Comparison of ENCODE assay signal across 26 cellular contexts in genomic region chr18:75624836-75625235, GRCh38.
DNase-seq lines count a peak whose midpoint lies in the region; ATAC-seq and FAIRE-seq lines count a peak whose summit lies in the region.
"Had no signal": no experiment of that assay in that cellular context is flagged by ENCODE, and none has a peak within 500 bp of the region (broad histone marks: within the 10 kb centered on the region; RNA-seq: fewer than 3 reads in every experiment).

No MANE protein-coding gene starts in this region.

- ATAC-seq in HG03520 (IDR thresholded peaks at IDR 0.05; ENCODE audit: unreplicated experiment): no peak
- ATAC-seq: HepG2, K562, T-cell had no signal

- peak; percentile 36 for DNase-seq in activated CD4-positive, alpha-beta T cell treated with anti-CD3 and anti-CD28 coated beads, Interleukin-2, amount 10 ng/mL, durations not matched to agents 24 days and 14 days
- DNase-seq in activated CD4-positive, alpha-beta T cell treated with anti-CD3 and anti-CD28 coated beads for 48 hours: no peak
- peak; percentile 96 for DNase-seq in RPMI7951 (ENCODE audit: low read depth)
- no peak for DNase-seq in epithelial cell of prostate (ENCODE audit: low read depth, low spot score)
- DNase-seq in urothelium cell line (ENCODE audit: low spot score): peak; percentile 54
- no peak for DNase-seq in activated naive CD8-positive, alpha-beta T cell treated with anti-CD3 and anti-CD28 coated beads for 36 hours
- no peak for DNase-seq in C1 segment of cervical spinal cord (lab: John Stamatoyannopoulos, UW)
- DNase-seq: AML-193; Calu3; CD8-positive, alpha-beta memory T cell; DMS153; EL; GF-D8; NCI-H1105; NCI-H2029 treated with DMSO at 0.1 percent for 48 hours; NCI-H524 treated with DMSO at 0.1 percent for 48 hours; NCI-H82; SIG-M5; T-cell had no signal

- H3K36me3 Mint-ChIP-seq in activated CD4-positive, alpha-beta T cell treated with anti-CD3 and anti-CD28 coated beads, Interleukin-2, amount 10 ng/mL, durations not matched to agents 24 days and 14 days (ENCODE audit: low read depth): no peaks in the 10 kb centered on the region
- H3K36me3 Mint-ChIP-seq in activated naive CD8-positive, alpha-beta T cell treated with anti-CD3 and anti-CD28 coated beads for 36 hours: no peaks in the 10 kb centered on the region
- H3K36me3 Mint-ChIP-seq: CD8-positive, alpha-beta memory T cell; T-cell had no signal

- H3K4me1 Mint-ChIP-seq in activated CD4-positive, alpha-beta T cell treated with anti-CD3 and anti-CD28 coated beads, Interleukin-2, amount 10 ng/mL, durations not matched to agents 24 days and 14 days: no peaks in the 10 kb centered on the region
- no peaks in the 10 kb centered on the region for H3K4me1 Mint-ChIP-seq in activated naive CD8-positive, alpha-beta T cell treated with anti-CD3 and anti-CD28 coated beads for 36 hours
- H3K4me1 Mint-ChIP-seq: CD8-positive, alpha-beta memory T cell; T-cell had no signal

- no peak overlapping the region for H3K4me3 Mint-ChIP-seq in activated CD4-positive, alpha-beta T cell treated with anti-CD3 and anti-CD28 coated beads, Interleukin-2, amount 10 ng/mL, durations not matched to agents 24 days and 14 days
- H3K4me3 Mint-ChIP-seq in activated naive CD8-positive, alpha-beta T cell treated with anti-CD3 and anti-CD28 coated beads for 36 hours: no peak overlapping the region
- H3K4me3 Mint-ChIP-seq: CD8-positive, alpha-beta memory T cell; T-cell had no signal

- no peak for FAIRE-seq in urothelium cell line (lab: Jason Lieb, UNC)
- FAIRE-seq: GM19239, H1, HepG2, K562 had no signal

- H3K27ac Mint-ChIP-seq in activated CD4-positive, alpha-beta T cell treated with anti-CD3 and anti-CD28 coated beads, Interleukin-2, amount 10 ng/mL, durations not matched to agents 24 days and 14 days: no peak overlapping the region
- no peak overlapping the region for H3K27ac Mint-ChIP-seq in activated naive CD8-positive, alpha-beta T cell treated with anti-CD3 and anti-CD28 coated beads for 36 hours
- H3K27ac Mint-ChIP-seq: CD8-positive, alpha-beta memory T cell; T-cell had no signal

- no peaks in the 10 kb centered on the region for H3K27me3 Mint-ChIP-seq in activated CD4-positive, alpha-beta T cell treated with anti-CD3 and anti-CD28 coated beads, Interleukin-2, amount 10 ng/mL, durations not matched to agents 24 days and 14 days
- H3K27me3 Mint-ChIP-seq in activated naive CD8-positive, alpha-beta T cell treated with anti-CD3 and anti-CD28 coated beads for 36 hours: peaks cover 6% of the 10 kb centered on the region

- intact Hi-C loops in activated CD4-positive, alpha-beta T cell treated with anti-CD3 and anti-CD28 coated beads, Interleukin-2, amount 10 ng/mL, durations not matched to agents 24 days and 14 days (cut with micrococcal nuclease): no loop called here

- peak overlapping the region; percentile 81 for H3K27ac ChIP-seq in epithelial cell of prostate
- H3K27ac ChIP-seq: 22Rv1, C4-2B had no signal

- no peaks in the 10 kb centered on the region for H3K9me3 Mint-ChIP-seq in activated CD4-positive, alpha-beta T cell treated with anti-CD3 and anti-CD28 coated beads, Interleukin-2, amount 10 ng/mL, durations not matched to agents 24 days and 14 days
- H3K9me3 Mint-ChIP-seq in activated naive CD8-positive, alpha-beta T cell treated with anti-CD3 and anti-CD28 coated beads for 36 hours: no peaks in the 10 kb centered on the region
- H3K9me3 Mint-ChIP-seq: T-cell had no signal

Comparison
In these comparisons a context has a peak if more than half of its experiments do, and no peak if none do; other contexts are left out.
1. DNase-seq: peak in activated CD4-positive, alpha-beta T cell treated with anti-CD3 and anti-CD28 coated beads, Interleukin-2, amount 10 ng/mL, durations not matched to agents 24 days and 14 days (single experiment), RPMI7951 (single experiment) and urothelium cell line (single experiment); none in activated CD4-positive, alpha-beta T cell treated with anti-CD3 and anti-CD28 coated beads for 48 hours (single experiment), epithelial cell of prostate (single experiment), activated naive CD8-positive, alpha-beta T cell treated with anti-CD3 and anti-CD28 coated beads for 36 hours (single experiment) and C1 segment of cervical spinal cord (0 of 14).